Comparison of ENCODE assay signal across 8 cellular contexts in the genomic region with DNA sequence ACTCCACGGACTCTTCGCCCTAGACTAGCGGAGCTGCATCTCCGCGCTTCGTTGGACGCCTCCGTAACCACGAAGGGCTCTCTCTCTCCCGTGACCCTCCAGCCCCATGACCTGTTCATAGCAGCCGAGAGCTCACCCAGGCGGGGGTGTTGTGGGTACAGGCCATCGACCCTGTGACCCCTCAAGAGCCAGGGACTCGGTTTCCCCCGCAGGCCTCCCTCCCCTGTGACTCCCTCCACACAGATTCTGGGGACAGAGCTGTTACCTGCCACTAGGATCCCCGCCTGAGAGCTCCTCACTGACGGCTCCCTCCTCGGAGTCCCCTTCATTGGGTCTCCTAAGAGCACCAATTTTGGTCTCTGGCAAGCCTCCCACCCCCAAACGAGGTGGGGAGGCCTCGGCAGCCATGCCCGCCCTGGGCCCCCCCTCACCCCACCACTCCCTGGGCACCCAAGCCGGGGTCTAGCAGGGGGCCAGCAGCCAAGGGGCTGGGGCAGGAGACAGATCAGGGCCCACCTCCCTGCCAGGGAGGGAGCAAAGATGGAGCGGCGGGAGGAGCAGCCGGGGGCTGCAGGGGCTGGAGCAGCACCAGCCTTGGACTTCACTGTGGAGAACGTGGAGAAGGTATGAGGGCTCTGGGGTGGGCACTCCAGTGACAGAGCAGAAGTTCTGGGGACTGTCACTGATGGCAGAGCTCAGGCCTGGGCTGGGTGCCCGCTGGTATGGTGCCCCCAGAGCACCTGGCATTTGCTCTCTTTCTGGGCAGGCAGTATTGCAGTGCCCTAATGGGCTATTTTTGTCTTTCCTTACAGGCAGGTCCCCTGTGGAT. TPM values are rescaled to one million over a fixed set of nuclear protein-coding genes. Genes with fewer than 3 reads are reported as not detected.
DNase-seq lines count a peak whose midpoint lies in the region; ATAC-seq and TF ChIP-seq lines count a peak whose summit lies in the region.

No MANE protein-coding gene starts in this region.

- peak overlapping the region; percentile 90 to 97 (median 96) for H3K27ac Mint-ChIP-seq in CD4-positive, alpha-beta memory T cell
- peak overlapping the region; percentile 95 to 96 for H3K27ac Mint-ChIP-seq in activated naive CD4-positive, alpha-beta T cell treated with anti-CD3 and anti-CD28 coated beads, Interleukin-2, amount 50 U/mL, for 72 hours
- peak overlapping the region; percentile 99 for H3K27ac Mint-ChIP-seq in stimulated activated effector memory CD8-positive, alpha-beta T cell treated with anti-CD3 and anti-CD28 coated beads, Interleukin-12 subunit alpha, Interleukin-12 subunit beta, amount 100 ng/mL, for 72 hours

- no peaks in the 10 kb centered on the region for H3K36me3 ChIP-seq in CD4-positive, alpha-beta memory T cell (ENCODE audit: insufficient read depth, low read length)
- H3K36me3 ChIP-seq in hepatocyte (replicated peaks; ENCODE audit: insufficient read depth, low read depth), result no peaks in the 10 kb centered on the region

- peaks cover 29% of the 10 kb centered on the region for H3K4me1 ChIP-seq in CD4-positive, alpha-beta memory T cell (ENCODE audit: insufficient read depth, low read length)
- peaks cover 11% of the 10 kb centered on the region for H3K4me1 ChIP-seq in hepatocyte (ENCODE audit: insufficient read depth)

- no peaks in the 10 kb centered on the region for H3K27me3 ChIP-seq in CD4-positive, alpha-beta memory T cell (ENCODE audit: insufficient read depth, low read length)
- no peaks in the 10 kb centered on the region for H3K27me3 ChIP-seq in hepatocyte

- WGBS in hepatocyte (ENCODE audit: low lambda C conversion rate, missing lambda C conversion rate), result 12% methylated on average over 26 of the region's 27 CpGs

- DNase-seq in CD4-positive, alpha-beta memory T cell, result no peak
- no peak for DNase-seq in activated naive CD4-positive, alpha-beta T cell treated with anti-CD3 and anti-CD28 coated beads, Interleukin-2, amount 50 U/mL, for 72 hours (ENCODE audit: low spot score in 2 of 2)
- no peak for DNase-seq in hepatocyte (ENCODE audit: low spot score)
- DNase-seq in stimulated activated effector memory CD8-positive, alpha-beta T cell treated with anti-CD3 and anti-CD28 coated beads, Interleukin-12 subunit alpha, Interleukin-12 subunit beta, amount 100 ng/mL, for 72 hours (ENCODE audit: low spot score in 2 of 2), result no peak
- no peak for DNase-seq in SHP77 treated with DMSO at 0.1 percent for 48 hours (lab: John Stamatoyannopoulos, UW)
- no peak for DNase-seq in DMS53 (lab: John Stamatoyannopoulos, UW)

- H3K9me3 Mint-ChIP-seq in CD4-positive, alpha-beta memory T cell, result no peaks in the 10 kb centered on the region
- H3K9me3 Mint-ChIP-seq in activated naive CD4-positive, alpha-beta T cell treated with anti-CD3 and anti-CD28 coated beads, Interleukin-2, amount 50 U/mL, for 72 hours, result no peaks in the 10 kb centered on the region
- no peaks in the 10 kb centered on the region for H3K9me3 Mint-ChIP-seq in stimulated activated effector memory CD8-positive, alpha-beta T cell treated with anti-CD3 and anti-CD28 coated beads, Interleukin-12 subunit alpha, Interleukin-12 subunit beta, amount 100 ng/mL, for 72 hours

- intact Hi-C loops in CD4-positive, alpha-beta memory T cell (cut with micrococcal nuclease), result loop anchor here (5.0 kb wide), 2 partner anchors 295 to 420 kb away; a partner anchor contains a TSS

- no peaks in the 10 kb centered on the region for H3K9me2 ChIP-seq in hepatocyte (replicated peaks; ENCODE audit: insufficient read depth)

- H3K4me3 ChIP-seq in CD4-positive, alpha-beta memory T cell (ENCODE audit: low read length in 2 of 2), result peak overlapping the region; percentile 87 to 93
- H3K4me3 ChIP-seq in hepatocyte, result peak overlapping the region; percentile 53

- POLR2A ChIA-PET in CD4-positive, alpha-beta memory T cell (lab: Charles Lee; ENCODE audit: partially characterized antibody), result interaction anchor here (1.0 to 4.1 kb wide), 10 partner anchors 11 to 589 kb away, joined by 3 to 44 read pairs (median 4); a partner anchor contains a TSS

- peaks cover 30 to 72% (median 44%) of the 10 kb centered on the region in 4 donors for H3K4me1 Mint-ChIP-seq in CD4-positive, alpha-beta memory T cell
- H3K4me1 Mint-ChIP-seq in stimulated activated effector memory CD8-positive, alpha-beta T cell treated with anti-CD3 and anti-CD28 coated beads, Interleukin-12 subunit alpha, Interleukin-12 subunit beta, amount 100 ng/mL, for 72 hours, result peaks cover 66% of the 10 kb centered on the region

- H3K27ac ChIP-seq in CD4-positive, alpha-beta memory T cell (ENCODE audit: low read depth, low read length), result peak overlapping the region; percentile 93
- H3K27ac ChIP-seq in hepatocyte, result peak overlapping the region; percentile 97

- TF ChIP-seq CTCF in hepatocyte (IDR thresholded peaks at IDR 0.05; ENCODE audit: poor library complexity), result no peak

- ATAC-seq in HG02970 (IDR thresholded peaks at IDR 0.05; ENCODE audit: low FRiP score, unreplicated experiment), result peak; percentile 6
- no peak for ATAC-seq in activated naive CD4-positive, alpha-beta T cell treated with anti-CD3 and anti-CD28 coated beads, Interleukin-2, amount 50 U/mL, for 72 hours
- ATAC-seq in stimulated activated effector memory CD8-positive, alpha-beta T cell treated with anti-CD3 and anti-CD28 coated beads, Interleukin-12 subunit alpha, Interleukin-12 subunit beta, amount 100 ng/mL, for 72 hours, result no peak
- no peak for ATAC-seq in GM18517 (IDR thresholded peaks at IDR 0.05; ENCODE audit: unreplicated experiment)

- H3K4me2 ChIP-seq in hepatocyte, result peak overlapping the region; percentile 100

- H3K79me2 ChIP-seq in hepatocyte, result peaks cover 41% of the 10 kb centered on the region

- H3K4me3 Mint-ChIP-seq in CD4-positive, alpha-beta memory T cell, result peak overlapping the region; percentile 91 to 95 (median 93)
- peak overlapping the region; percentile 93 for H3K4me3 Mint-ChIP-seq in stimulated activated effector memory CD8-positive, alpha-beta T cell treated with anti-CD3 and anti-CD28 coated beads, Interleukin-12 subunit alpha, Interleukin-12 subunit beta, amount 100 ng/mL, for 72 hours

- no peaks in the 10 kb centered on the region for H3K9me3 ChIP-seq in CD4-positive, alpha-beta memory T cell (ENCODE audit: control insufficient read depth in 1 of 2, low read length in 2 of 2)
- H3K9me3 ChIP-seq in hepatocyte (ENCODE audit: low read depth), result no peaks in the 10 kb centered on the region

- CTCF ChIA-PET in CD4-positive, alpha-beta memory T cell (lab: Charles Lee; ENCODE audit: partially characterized antibody), result interaction anchor here (0.7 to 7.5 kb wide), 7 partner anchors 13 to 101 kb away, joined by 3 to 83 read pairs (median 4); a partner anchor contains a TSS

- H3K27me3 Mint-ChIP-seq in CD4-positive, alpha-beta memory T cell, result no peaks in the 10 kb centered on the region

- peaks cover 10 to 14% of the 10 kb centered on the region in 2 donors for H3K36me3 Mint-ChIP-seq in CD4-positive, alpha-beta memory T cell
- H3K36me3 Mint-ChIP-seq in activated naive CD4-positive, alpha-beta T cell treated with anti-CD3 and anti-CD28 coated beads, Interleukin-2, amount 50 U/mL, for 72 hours, result peaks cover 15 to 19% of the 10 kb centered on the region in 2 donors
- peaks cover 20% of the 10 kb centered on the region for H3K36me3 Mint-ChIP-seq in stimulated activated effector memory CD8-positive, alpha-beta T cell treated with anti-CD3 and anti-CD28 coated beads, Interleukin-12 subunit alpha, Interleukin-12 subunit beta, amount 100 ng/mL, for 72 hours

- no peaks in the 10 kb centered on the region for H4K20me1 ChIP-seq in hepatocyte (ENCODE audit: insufficient read depth, poor library complexity, severe bottlenecking)

- H2AFZ ChIP-seq in hepatocyte, result peak overlapping the region; percentile 46

RNA-seq across cellular contexts. Expression of a gene that starts 0.5 kb away (rescaled TPM):
- 10 to 100 TPM; 18.5 to 20.0 TPM for total RNA-seq in CD4-positive, alpha-beta memory T cell
- 10 to 100 TPM in 1 of 2 donors, 1 to 10 TPM in 1; 7.5 to 16.8 TPM for polyA plus RNA-seq in CD4-positive, alpha-beta memory T cell
- total RNA-seq in activated naive CD4-positive, alpha-beta T cell treated with anti-CD3 and anti-CD28 coated beads, Interleukin-2, amount 50 U/mL, for 72 hours, result 10 to 100 TPM; 16.0 to 16.6 TPM
- 20.6 and 21.7 TPM in 2 replicates for total RNA-seq in hepatocyte
- polyA plus RNA-seq in hepatocyte, result 25.4 and 30.7 TPM in 2 replicates

RNA-seq across cellular contexts. Expression of a gene that starts 13.7 kb away (rescaled TPM):
- total RNA-seq in CD4-positive, alpha-beta memory T cell, result under 1 TPM in 1 of 2 experiments, not detected in 1; 0.41 TPM
- polyA plus RNA-seq in CD4-positive, alpha-beta memory T cell, result not detected
- under 1 TPM in 1 of 2 donors, not detected in 1; 0.25 TPM for total RNA-seq in activated naive CD4-positive, alpha-beta T cell treated with anti-CD3 and anti-CD28 coated beads, Interleukin-2, amount 50 U/mL, for 72 hours
- 0.80 TPM in 1 of 2 replicates, not detected in the other for total RNA-seq in hepatocyte
- polyA plus RNA-seq in hepatocyte, result 2.1 and 3.2 TPM in 2 replicates

RNA-seq across cellular contexts. Expression of a gene that starts 22.5 kb away (rescaled TPM):
- total RNA-seq in CD4-positive, alpha-beta memory T cell, result 10 to 100 TPM; 25.5 to 28.5 TPM
- polyA plus RNA-seq in CD4-positive, alpha-beta memory T cell, result 10 to 100 TPM; 29.1 to 33.1 TPM
- total RNA-seq in activated naive CD4-positive, alpha-beta T cell treated with anti-CD3 and anti-CD28 coated beads, Interleukin-2, amount 50 U/mL, for 72 hours, result 10 to 100 TPM; 30.8 to 31.1 TPM
- total RNA-seq in hepatocyte, result 18.6 and 31.5 TPM in 2 replicates
- 20.2 and 21.5 TPM in 2 replicates for polyA plus RNA-seq in hepatocyte

RNA-seq across cellular contexts. Expression of a gene that starts 27.5 kb away (rescaled TPM):
- total RNA-seq in CD4-positive, alpha-beta memory T cell, result 10 to 100 TPM; 59.8 to 73.9 TPM
- 100 to 1,000 TPM; 186 to 310 TPM for polyA plus RNA-seq in CD4-positive, alpha-beta memory T cell
- total RNA-seq in activated naive CD4-positive, alpha-beta T cell treated with anti-CD3 and anti-CD28 coated beads, Interleukin-2, amount 50 U/mL, for 72 hours, result 10 to 100 TPM; 86.5 to 89.1 TPM
- 195 and 216 TPM in 2 replicates for total RNA-seq in hepatocyte
- polyA plus RNA-seq in hepatocyte, result 338 and 366 TPM in 2 replicates

RNA-seq across cellular contexts. Expression of a gene that starts 31.7 kb away (rescaled TPM):
- total RNA-seq in CD4-positive, alpha-beta memory T cell, result 1 to 10 TPM in 1 of 2 experiments, under 1 TPM in 1; 0.58 to 2.1 TPM
- 1 to 10 TPM in 1 of 2 donors, under 1 TPM in 1; 0.26 to 1.5 TPM for polyA plus RNA-seq in CD4-positive, alpha-beta memory T cell
- total RNA-seq in activated naive CD4-positive, alpha-beta T cell treated with anti-CD3 and anti-CD28 coated beads, Interleukin-2, amount 50 U/mL, for 72 hours, result 10 to 100 TPM; 11.3 to 24.8 TPM
- total RNA-seq in hepatocyte, result 45.7 and 48.2 TPM in 2 replicates
- 68.8 and 73.8 TPM in 2 replicates for polyA plus RNA-seq in hepatocyte
